ENCODE assay signal across 8 cellular contexts in genomic region chr17:28725660-28726395, GRCh38. TPM values are rescaled to one million over a fixed set of nuclear protein-coding genes. Genes with fewer than 3 reads are reported as not detected.
A peak's percentile ranks its signal among the peaks of the same experiment; 100 is the strongest.
DNase-seq lines count a peak whose midpoint lies in the region; ATAC-seq and TF ChIP-seq lines count a peak whose summit lies in the region.

Gene TLCD1 (minus strand): TSS chr17:28726233. CDS start chr17:28726097, 136 bp downstream.

- DNase-seq in DMS79 treated with DMSO at 0.1 percent for 48 hours (lab: John Stamatoyannopoulos, UW), result peak; percentile 82
- peak; percentile 96 for DNase-seq in NCI-H510A (lab: John Stamatoyannopoulos, UW)
- peak; percentile 48 for DNase-seq in activated CD4-positive, alpha-beta T cell treated with anti-CD3 and anti-CD28 coated beads, Interleukin-2, amount 50 U/mL, for 1 hour
- DNase-seq in effector CD8-positive, alpha-beta T cell (lab: John Stamatoyannopoulos, UW), result peak; percentile 50
- DNase-seq in mesothelial cell of epicardium (ENCODE audit: low spot score in 2 of 2, unreplicated experiment in 2 of 2), result peak in 1 of 2 experiments; percentile 74

- no peaks in the 10 kb centered on the region for H3K27me3 Mint-ChIP-seq in mesothelial cell of epicardium (ENCODE audit: low read depth)

- H3K36me3 ChIP-seq in stomach smooth muscle (ENCODE audit: control insufficient read depth in 2 of 2, insufficient read depth in 2 of 2, low read length in 2 of 2), result peaks cover 22 to 27% of the 10 kb centered on the region in 2 donors

- peak within 1 kb of the TSS; percentile 2 for H3K27ac ChIP-seq in stomach smooth muscle (ENCODE audit: low read length)

- peaks cover 2 to 10% of the 10 kb centered on the region in 2 donors for H3K27me3 ChIP-seq in stomach smooth muscle (ENCODE audit: control insufficient read depth in 1 of 2, insufficient read depth in 2 of 2, low read length in 2 of 2)

- peak within 1 kb of the TSS; percentile 43 to 51 for H3K9ac ChIP-seq in stomach smooth muscle (ENCODE audit: low read length in 2 of 2)

- peaks cover 50% of the 10 kb centered on the region for H3K4me1 ChIP-seq in stomach smooth muscle (ENCODE audit: control insufficient read depth, insufficient read depth, low read length)

- peak within 1 kb of the TSS; percentile 93 for H3K4me3 Mint-ChIP-seq in mesothelial cell of epicardium

- H3K9me3 ChIP-seq in stomach smooth muscle (ENCODE audit: control insufficient read depth in 2 of 2, low read length in 2 of 2), result no peaks in the 10 kb centered on the region

- ATAC-seq in HG02642 (IDR thresholded peaks at IDR 0.05; ENCODE audit: poor library complexity, unreplicated experiment) (peak; percentile 7), GM21737 (IDR thresholded peaks at IDR 0.05; ENCODE audit: unreplicated experiment) (no peak)

- no peak for TF ChIP-seq CTCF in mesothelial cell of epicardium (IDR thresholded peaks at IDR 0.05; ENCODE audit: unreplicated experiment)

- H3K9me3 Mint-ChIP-seq in mesothelial cell of epicardium, result no peaks in the 10 kb centered on the region

- H3K27ac Mint-ChIP-seq in mesothelial cell of epicardium, result peak within 1 kb of the TSS; percentile 99

- peaks cover 9% of the 10 kb centered on the region for H3K36me3 Mint-ChIP-seq in mesothelial cell of epicardium

- peak within 1 kb of the TSS; percentile 61 to 91 for H3K4me3 ChIP-seq in stomach smooth muscle (ENCODE audit: low read length in 2 of 2)

- H3K4me1 Mint-ChIP-seq in mesothelial cell of epicardium, result peaks cover 46% of the 10 kb centered on the region

RNA-seq across cellular contexts. Expression of gene TLCD1, which starts in this region (rescaled TPM):
- total RNA-seq in mesothelial cell of epicardium, result 2.3 to 3.8 TPM (median 3.3 TPM) in 3 replicates
